In the genomic region with DNA sequence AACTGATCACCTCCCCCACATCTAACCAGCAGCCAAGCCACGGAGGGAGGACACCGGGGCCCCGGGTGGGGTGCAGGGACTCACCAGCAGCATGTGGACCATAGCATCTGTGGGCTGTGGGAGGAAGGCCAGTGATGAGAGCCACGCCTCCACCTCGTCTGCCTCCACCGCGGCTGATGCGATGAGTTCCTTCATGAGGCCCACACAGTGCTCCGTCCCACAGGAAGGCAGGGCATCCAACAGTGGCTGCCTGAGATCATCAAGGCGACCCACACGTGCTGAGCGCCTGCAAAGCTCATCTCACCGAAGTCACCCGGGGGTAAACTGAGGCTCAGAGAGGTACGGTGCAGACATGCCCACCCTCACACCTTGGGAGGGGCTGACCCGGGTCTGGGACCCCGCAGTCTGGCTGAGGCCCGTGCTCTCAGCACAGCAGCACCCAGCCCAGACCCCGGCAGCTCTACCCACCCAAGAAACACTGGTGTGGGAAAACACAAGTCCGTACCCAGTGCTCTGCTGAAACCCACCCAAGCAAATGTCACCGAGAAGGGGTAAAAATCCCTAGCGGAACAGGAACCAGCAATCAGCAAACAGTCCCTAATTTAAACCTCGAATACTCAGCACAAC, we compare ENCODE assay signal across 1 cellular context.
A peak's percentile ranks its signal among the peaks of the same experiment; 100 is the strongest.
TF ChIP-seq lines count a peak whose summit lies in the region.

No MANE protein-coding gene starts in this region.

TF ChIP-seq in K562, 482 proteins besides CTCF, POLR2A, EP300 and RAD21 (continued from another document):
- TF ChIP-seq CTBP1 (IDR thresholded peaks at IDR 0.05; ENCODE audit: borderline replicate concordance): peak; percentile 27; the same call in 1 of the 2 replicates
- no peak for TF ChIP-seq ZBED1 (IDR thresholded peaks at IDR 0.05)
- TF ChIP-seq, protein P1, sequence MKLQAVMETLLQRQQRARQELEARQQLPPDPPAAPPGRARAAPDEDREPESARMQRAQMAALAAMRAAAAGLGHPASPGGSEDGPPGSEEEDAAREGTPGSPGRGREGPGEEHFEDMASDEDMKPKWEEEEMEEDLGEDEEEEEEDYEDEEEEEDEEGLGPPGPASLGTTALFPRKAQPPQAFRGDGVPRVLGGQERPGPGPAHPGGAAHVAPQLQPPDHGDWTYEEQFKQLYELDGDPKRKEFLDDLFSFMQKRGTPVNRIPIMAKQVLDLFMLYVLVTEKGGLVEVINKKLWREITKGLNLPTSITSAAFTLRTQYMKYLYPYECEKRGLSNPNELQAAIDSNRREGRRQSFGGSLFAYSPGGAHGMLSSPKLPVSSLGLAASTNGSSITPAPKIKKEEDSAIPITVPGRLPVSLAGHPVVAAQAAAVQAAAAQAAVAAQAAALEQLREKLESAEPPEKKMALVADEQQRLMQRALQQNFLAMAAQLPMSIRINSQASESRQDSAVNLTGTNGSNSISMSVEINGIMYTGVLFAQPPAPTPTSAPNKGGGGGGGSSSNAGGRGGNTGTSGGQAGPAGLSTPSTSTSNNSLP (IDR thresholded peaks at IDR 0.05; ENCODE audit: borderline replicate concordance, low read depth, low read length): no peak
- no peak for TF ChIP-seq PML (IDR thresholded peaks at IDR 0.05; ENCODE audit: low read length)
- no peak for TF ChIP-seq CEBPB (tag; IDR thresholded peaks at IDR 0.05)
- TF ChIP-seq, protein P2, sequence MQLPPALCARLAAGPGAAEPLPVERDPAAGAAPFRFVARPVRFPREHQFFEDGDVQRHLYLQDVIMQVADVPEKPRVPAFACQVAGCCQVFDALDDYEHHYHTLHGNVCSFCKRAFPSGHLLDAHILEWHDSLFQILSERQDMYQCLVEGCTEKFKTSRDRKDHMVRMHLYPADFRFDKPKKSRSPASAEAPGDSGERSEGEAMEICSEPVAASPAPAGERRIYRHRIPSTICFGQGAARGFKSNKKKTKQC (CRISPR knock-in tag; IDR thresholded peaks at IDR 0.05): no peak
- no peak for TF ChIP-seq PHB2 (IDR thresholded peaks at IDR 0.05; ENCODE audit: low read depth)
- no peak for TF ChIP-seq EZH2 (IDR thresholded peaks at IDR 0.05; ENCODE audit: borderline replicate concordance, low read depth, low read length)
- no peak for TF ChIP-seq U2AF1 (optimal IDR thresholded peaks at IDR 0.05; ENCODE audit: low read depth, low read length)
